In genomic region chr10:44932338-44933116, GRCh38 we compare ENCODE assay signal across 8 cellular contexts. TPM values are rescaled to one million over a fixed set of nuclear protein-coding genes. Genes with fewer than 3 reads are reported as not detected.
A peak's percentile ranks its signal among the peaks of the same experiment; 100 is the strongest.
DNase-seq lines count a peak whose midpoint lies in the region; ATAC-seq, FAIRE-seq and TF ChIP-seq lines count a peak whose summit lies in the region.

No MANE protein-coding gene starts in this region.

- DNase-seq in A549 (ENCODE audit: low read depth in 1 of 2, low spot score in 1 of 2) (peak; percentile 36 to 71), GM13976 (ENCODE audit: low spot score) (peak; percentile 89), NCI-H1105 (lab: John Stamatoyannopoulos, UW) (peak; percentile 34), WTC11 (ENCODE audit: low spot score) (peak; percentile 96), breast epithelium (ENCODE audit: low spot score in 2 of 2) (peak; percentile 75 to 84), kidney (peak; percentile 95)
- peak; percentile 73 to 82 for DNase-seq in stimulated activated CD4-positive, alpha-beta T cell treated with anti-CD3 and anti-CD28 coated beads, Interleukin-1b, Interleukin-23, amount 100 ng/mL, for 4 hours (ENCODE audit: low read depth in 2 of 2)

- no peaks in the 10 kb centered on the region for H3K9me3 ChIP-seq in A549
- H3K9me3 ChIP-seq in breast epithelium: no peaks in the 10 kb centered on the region
- no peaks in the 10 kb centered on the region for H3K9me3 ChIP-seq in kidney (ENCODE audit: control insufficient read depth in 1 of 2, low read length in 2 of 2)

- CTCF ChIA-PET in A549 (lab: Yijun Ruan, JAX) (interaction anchor here (0.6 to 4.4 kb wide), 29 partner anchors 8 to 1283 kb away, joined by 3 to 69 read pairs (median 4); partner anchors contain the start of genes DEPP1 and TMEM72), WTC11 (lab: Charles Lee) (interaction anchor here (0.6 to 5.2 kb wide), 44 partner anchors 11 to 561 kb away, joined by 3 to 143 read pairs (median 6); partner anchors contain the start of genes DEPP1, RASSF4, TMEM72 and ZNF22)

- H3K9me3 Mint-ChIP-seq in WTC11: no peaks in the 10 kb centered on the region; the same call in 1 of the 2 replicates

- H3K36me3 Mint-ChIP-seq in WTC11: no peaks in the 10 kb centered on the region

- no peaks in the 10 kb centered on the region for H3K4me1 ChIP-seq in A549
- peaks cover 0 to 12% of the 10 kb centered on the region in 2 donors for H3K4me1 ChIP-seq in breast epithelium
- H3K4me1 ChIP-seq in kidney (ENCODE audit: control insufficient read depth in 1 of 2, insufficient read depth in 1 of 2, low read depth in 1 of 2, low read length in 2 of 2): peaks cover 3 to 25% of the 10 kb centered on the region in 2 donors

- TF ChIP-seq CTCF in A549 (IDR thresholded peaks at IDR 0.05): peak; percentile 73
- TF ChIP-seq CTCF in GM13976 (IDR thresholded peaks at IDR 0.05; ENCODE audit: borderline replicate concordance, control extremely low read depth, extremely low read depth, insufficient read depth, missing control alignments): peak; percentile 97
- peak; percentile 93 for TF ChIP-seq CTCF in WTC11 (IDR thresholded peaks at IDR 0.05)
- peak; percentile 85 to 92 (median 91) for TF ChIP-seq CTCF in breast epithelium (IDR thresholded peaks at IDR 0.05)
- TF ChIP-seq CTCF in kidney (IDR thresholded peaks at IDR 0.05; ENCODE audit: borderline replicate concordance, extremely low read depth, insufficient read depth): peak; percentile 96

- H3K27ac Mint-ChIP-seq in WTC11: no peak overlapping the region

- H3K4me2 ChIP-seq in A549: no peak overlapping the region

- H3K36me3 ChIP-seq in breast epithelium (no peaks in the 10 kb centered on the region), kidney (ENCODE audit: control insufficient read depth in 1 of 2, insufficient read depth in 2 of 2, low read length in 2 of 2) (no peaks in the 10 kb centered on the region)

- no peak overlapping the region for H3K27ac ChIP-seq in A549
- no peak overlapping the region for H3K27ac ChIP-seq in breast epithelium
- H3K27ac ChIP-seq in kidney (ENCODE audit: low read depth in 2 of 2, low read length in 2 of 2): no peak overlapping the region

- peaks cover 14% of the 10 kb centered on the region for H3K27me3 Mint-ChIP-seq in WTC11 (ENCODE audit: low read depth)

- H3K4me3 Mint-ChIP-seq in WTC11: no peak overlapping the region

- H3K4me1 Mint-ChIP-seq in WTC11: peaks cover 4% of the 10 kb centered on the region

- intact Hi-C loops in breast epithelium (cut with DNase I; ENCODE audit: low total_unique reads) (no loop called here), kidney (cut with DNase I) (no loop called here)

- no peak for TF ChIP-seq EP300 in A549 (IDR thresholded peaks at IDR 0.05)

- ATAC-seq in A549: peak; percentile 92 to 98
- peak; percentile 96 for ATAC-seq in HG02798 (IDR thresholded peaks at IDR 0.05; ENCODE audit: poor library complexity, unreplicated experiment)
- peak; percentile 98 for ATAC-seq in WTC11

- TF ChIP-seq RAD21 in A549 (conservative IDR thresholded peaks at IDR 0.05 in 1 of 2, IDR thresholded peaks at IDR 0.05 in 1 of 2): peak; percentile 84 to 90

- 56% methylated on average over 6 of the region's 11 CpGs for WGBS in A549 (ENCODE audit: missing lambda C conversion rate)

- H3K4me3 ChIP-seq in A549: no peak overlapping the region
- no peak overlapping the region for H3K4me3 ChIP-seq in breast epithelium
- H3K4me3 ChIP-seq in kidney (ENCODE audit: low read length in 2 of 2): no peak overlapping the region

- TF ChIP-seq POLR2A in A549 (IDR thresholded peaks at IDR 0.05; ENCODE audit: low read length) (no peak), breast epithelium (IDR thresholded peaks at IDR 0.05) (no peak)

- POLR2A ChIA-PET in A549 (lab: Yijun Ruan, JAX) (no interaction called here), WTC11 (lab: Charles Lee) (interaction anchor here (0.6 to 1.6 kb wide), 4 partner anchors 15 to 62 kb away, joined by 3 to 8 read pairs (median 4); no protein-coding TSS in a partner anchor)

- H3K9ac ChIP-seq in kidney (ENCODE audit: low read length in 2 of 2): no peak overlapping the region

- in situ Hi-C loops in GM13976 (cut with MboI; ENCODE audit: low sequenced_read_pairs, unreplicated experiment): no loop called here

- FAIRE-seq in A549 (lab: Jason Lieb, UNC) (no peak), kidney (lab: Jason Lieb, UNC) (no peak)

- no peaks in the 10 kb centered on the region for H3K27me3 ChIP-seq in breast epithelium

TF ChIP-seq in A549, 52 proteins besides CTCF, POLR2A, EP300 and RAD21 (continues in another document):
- TF ChIP-seq HOXB13 (CRISPR knock-in tag; IDR thresholded peaks at IDR 0.05; ENCODE audit: low read depth) (no peak), CBX2 (IDR thresholded peaks at IDR 0.05; ENCODE audit: borderline replicate concordance, low read depth) (no peak), SMC3 (IDR thresholded peaks at IDR 0.05) (peak; percentile 76), RNF2 (IDR thresholded peaks at IDR 0.05; ENCODE audit: borderline replicate concordance, low read depth) (no peak), MYC (IDR thresholded peaks at IDR 0.05; ENCODE audit: borderline replicate concordance, low read length) (peak; percentile 49; the same call in 1 of the 2 replicates)
- TF ChIP-seq, protein P1, sequence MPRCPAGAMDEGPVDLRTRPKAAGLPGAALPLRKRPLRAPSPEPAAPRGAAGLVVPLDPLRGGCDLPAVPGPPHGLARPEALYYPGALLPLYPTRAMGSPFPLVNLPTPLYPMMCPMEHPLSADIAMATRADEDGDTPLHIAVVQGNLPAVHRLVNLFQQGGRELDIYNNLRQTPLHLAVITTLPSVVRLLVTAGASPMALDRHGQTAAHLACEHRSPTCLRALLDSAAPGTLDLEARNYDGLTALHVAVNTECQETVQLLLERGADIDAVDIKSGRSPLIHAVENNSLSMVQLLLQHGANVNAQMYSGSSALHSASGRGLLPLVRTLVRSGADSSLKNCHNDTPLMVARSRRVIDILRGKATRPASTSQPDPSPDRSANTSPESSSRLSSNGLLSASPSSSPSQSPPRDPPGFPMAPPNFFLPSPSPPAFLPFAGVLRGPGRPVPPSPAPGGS (IDR thresholded peaks at IDR 0.05): no peak

TF ChIP-seq in WTC11, 78 proteins besides CTCF, POLR2A, EP300 and RAD21 (continues in another document):
- no peak for TF ChIP-seq NR2C2 (CRISPR knock-in tag; IDR thresholded peaks at IDR 0.05)
- no peak for TF ChIP-seq ZNF416 (CRISPR knock-in tag; IDR thresholded peaks at IDR 0.05)
- no peak for TF ChIP-seq ZNF138 (CRISPR knock-in tag; conservative IDR thresholded peaks at IDR 0.05)
- no peak for TF ChIP-seq GABPB1 (CRISPR knock-in tag; IDR thresholded peaks at IDR 0.05)
- no peak for TF ChIP-seq FOXP1 (CRISPR knock-in tag; IDR thresholded peaks at IDR 0.05; ENCODE audit: borderline replicate concordance)
- TF ChIP-seq, protein P2, sequence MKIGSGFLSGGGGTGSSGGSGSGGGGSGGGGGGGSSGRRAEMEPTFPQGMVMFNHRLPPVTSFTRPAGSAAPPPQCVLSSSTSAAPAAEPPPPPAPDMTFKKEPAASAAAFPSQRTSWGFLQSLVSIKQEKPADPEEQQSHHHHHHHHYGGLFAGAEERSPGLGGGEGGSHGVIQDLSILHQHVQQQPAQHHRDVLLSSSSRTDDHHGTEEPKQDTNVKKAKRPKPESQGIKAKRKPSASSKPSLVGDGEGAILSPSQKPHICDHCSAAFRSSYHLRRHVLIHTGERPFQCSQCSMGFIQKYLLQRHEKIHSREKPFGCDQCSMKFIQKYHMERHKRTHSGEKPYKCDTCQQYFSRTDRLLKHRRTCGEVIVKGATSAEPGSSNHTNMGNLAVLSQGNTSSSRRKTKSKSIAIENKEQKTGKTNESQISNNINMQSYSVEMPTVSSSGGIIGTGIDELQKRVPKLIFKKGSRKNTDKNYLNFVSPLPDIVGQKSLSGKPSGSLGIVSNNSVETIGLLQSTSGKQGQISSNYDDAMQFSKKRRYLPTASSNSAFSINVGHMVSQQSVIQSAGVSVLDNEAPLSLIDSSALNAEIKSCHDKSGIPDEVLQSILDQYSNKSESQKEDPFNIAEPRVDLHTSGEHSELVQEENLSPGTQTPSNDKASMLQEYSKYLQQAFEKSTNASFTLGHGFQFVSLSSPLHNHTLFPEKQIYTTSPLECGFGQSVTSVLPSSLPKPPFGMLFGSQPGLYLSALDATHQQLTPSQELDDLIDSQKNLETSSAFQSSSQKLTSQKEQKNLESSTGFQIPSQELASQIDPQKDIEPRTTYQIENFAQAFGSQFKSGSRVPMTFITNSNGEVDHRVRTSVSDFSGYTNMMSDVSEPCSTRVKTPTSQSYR (CRISPR knock-in tag; IDR thresholded peaks at IDR 0.05): no peak
- TF ChIP-seq MXD4 (CRISPR knock-in tag; IDR thresholded peaks at IDR 0.05; ENCODE audit: borderline replicate concordance): no peak

RNA-seq across cellular contexts. Expression of gene TMEM72, which starts 21.4 kb away (rescaled TPM):
- polyA plus RNA-seq in A549 (2011; rRNA removed) (not detected in 2 replicates), A549 (2017; fragmentation: RNase III; extraction: RNeasy Plus Mini Kit Qiagen cat#74134 plus additional on column Dnase treatment) (not detected in 3 replicates), kidney (ENCODE audit: insufficient read depth, low read depth, low replicate concordance) (127 TPM)
- polyA plus RNA-seq in A549 (2012; cell fraction: cytosol; rRNA removed): not detected in 2 replicates
- not detected in 2 replicates for polyA plus RNA-seq in A549 (2012; cell fraction: nucleus; rRNA removed)
- polyA minus RNA-seq in A549 (2011; rRNA and poly(A)+ RNA removed): not detected in 2 replicates
- total RNA-seq in WTC11 (2021) (0.11 TPM in 1 of 3 replicates, not detected in the others), breast epithelium (not detected), kidney (19.3 TPM)

RNA-seq across cellular contexts. Expression of gene RASSF4, which starts 27.1 kb away (rescaled TPM):
- polyA plus RNA-seq in A549 (2011; rRNA removed): 2.1 and 2.2 TPM in 2 replicates
- 0.99 and 1.2 TPM in 2 replicates for polyA plus RNA-seq in A549 (2012; cell fraction: cytosol; rRNA removed)
- polyA plus RNA-seq in A549 (2012; cell fraction: nucleus; rRNA removed): 2.7 and 2.9 TPM in 2 replicates
- 1.3 to 2.3 TPM (median 1.9 TPM) in 3 replicates for polyA plus RNA-seq in A549 (2017; fragmentation: RNase III; extraction: RNeasy Plus Mini Kit Qiagen cat#74134 plus additional on column Dnase treatment)
- 2.3 and 2.9 TPM in 2 replicates for polyA minus RNA-seq in A549 (2011; rRNA and poly(A)+ RNA removed)
- total RNA-seq in WTC11 (2021): 15.7 to 16.7 TPM (median 16.2 TPM) in 3 replicates
- total RNA-seq in breast epithelium: 100 to 1,000 TPM in 1 of 3 donors, 10 to 100 TPM in 2; 18.7 to 364 (median 41.1) TPM
- 76.4 TPM for total RNA-seq in kidney
- 83.1 TPM for polyA plus RNA-seq in kidney (ENCODE audit: insufficient read depth, low read depth, low replicate concordance)

RNA-seq across cellular contexts. Expression of gene DEPP1, which starts 46.1 kb away (rescaled TPM):
- polyA plus RNA-seq in A549 (2011; rRNA removed) (0.89 and 0.92 TPM in 2 replicates), A549 (2017; fragmentation: RNase III; extraction: RNeasy Plus Mini Kit Qiagen cat#74134 plus additional on column Dnase treatment) (0.22 to 0.50 TPM (median 0.46 TPM) in 3 replicates), kidney (ENCODE audit: insufficient read depth, low read depth, low replicate concordance) (44.4 TPM)
- 0.37 and 0.71 TPM in 2 replicates for polyA plus RNA-seq in A549 (2012; cell fraction: cytosol; rRNA removed)
- 0.51 and 1.2 TPM in 2 replicates for polyA plus RNA-seq in A549 (2012; cell fraction: nucleus; rRNA removed)
- 1.5 and 2.1 TPM in 2 replicates for polyA minus RNA-seq in A549 (2011; rRNA and poly(A)+ RNA removed)
- total RNA-seq in WTC11 (2021) (1.6 to 2.1 TPM (median 1.6 TPM) in 3 replicates), breast epithelium (1,000 to 10,000 TPM in 1 of 3 donors, 100 to 1,000 TPM in 2; 139 to 2,057 (median 460) TPM), kidney (146 TPM)

Comparison
In these comparisons a context has a peak if more than half of its experiments do, and no peak if none do; other contexts are left out.
1. DNase-seq: peak in every context shown above with its lines; median percentile 96 in WTC11; 95 in kidney; 89 in GM13976; 80 in breast epithelium; 78 in stimulated activated CD4-positive, alpha-beta T cell treated with anti-CD3 and anti-CD28 coated beads, Interleukin-1b, Interleukin-23, amount 100 ng/mL, for 4 hours; 54 in A549; 34 in NCI-H1105.
2. RNA of gene TMEM72, which starts 21.4 kb away (total RNA-seq): 19.3 TPM in kidney (single experiment); 0.11 TPM in WTC11 and not detected in breast epithelium; every median in the first group is over 10 times any median in the second.
3. RNA of gene DEPP1, which starts 46.1 kb away (total RNA-seq): 139 to 2,057 TPM in breast epithelium and 146 TPM in kidney (single experiment); 1.6 to 2.1 TPM in WTC11; every median in the first group is over 10 times any median in the second.
4. Of the 8 proteins assayed by ChIP-seq in both WTC11 and A549: peak only in WTC11: none; only in A549: none; in both: CTCF; in neither: 7.
5. Peak in every context shown above with its lines, with median percentiles within 50 percentile points of each other: ATAC-seq and CTCF ChIP-seq.